In the genomic region with DNA sequence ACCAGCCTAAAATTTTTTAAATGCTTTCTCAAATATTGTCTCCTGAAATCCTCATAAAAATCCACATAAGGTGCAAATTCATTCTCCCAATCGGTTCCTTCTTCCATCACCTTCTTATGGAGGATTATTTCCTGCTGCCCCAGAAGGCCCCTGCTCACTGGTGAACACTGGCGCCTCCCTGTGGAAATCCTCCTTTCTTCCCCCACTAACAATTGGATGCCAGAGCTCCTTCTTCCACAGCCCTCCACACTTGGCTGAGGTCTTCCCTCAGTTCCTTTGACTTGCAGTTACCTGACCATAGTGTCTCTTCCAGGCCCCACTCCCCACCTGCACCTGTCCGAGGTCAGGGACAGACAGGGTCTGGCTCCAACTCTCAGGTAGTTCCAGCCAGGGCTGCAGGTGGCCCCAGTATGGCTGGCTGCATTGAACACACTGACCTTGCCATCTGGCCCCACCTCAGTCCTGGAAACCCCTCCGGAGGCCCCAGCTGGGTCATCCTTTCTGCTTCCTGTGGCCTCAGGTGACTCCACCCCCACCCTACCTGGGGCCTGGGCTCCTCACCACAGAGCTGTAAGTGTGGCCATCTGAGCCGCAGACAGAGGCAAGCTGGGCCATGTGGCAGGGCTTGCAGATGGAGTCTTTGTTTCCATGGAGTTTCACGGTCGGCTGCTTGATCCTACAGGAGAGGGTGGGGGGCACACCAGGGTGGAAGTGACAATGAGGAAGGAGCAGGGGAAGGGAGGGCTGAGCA, we compare ENCODE assay signal across 9 cellular contexts. TPM values are rescaled to one million over a fixed set of nuclear protein-coding genes. Genes with fewer than 3 reads are reported as not detected.
DNase-seq lines count a peak whose midpoint lies in the region; ATAC-seq, FAIRE-seq and TF ChIP-seq lines count a peak whose summit lies in the region.
"Had no signal": no experiment of that assay in that cellular context is flagged by ENCODE, and none has a peak within 500 bp of the region (broad histone marks: within the 10 kb centered on the region; RNA-seq: fewer than 3 reads in every experiment).

No MANE protein-coding gene starts in this region.

- H3K4me2 ChIP-seq in K562 (ENCODE audit: insufficient read depth, low read length) = no peak overlapping the region

- WGBS in K562 (ENCODE audit: insufficient coverage, low coverage, missing lambda C conversion rate) = 18% methylated on average over 7 of the region's 7 CpGs
- 81 to 85% (median 85%) methylated on average over 7 of the region's 7 CpGs for WGBS in small intestine, 3 donors

- H3K9ac ChIP-seq in K562 (ENCODE audit: insufficient read depth in 1 of 2, low read depth in 2 of 2, low read length in 2 of 2) = no peak overlapping the region

- in situ Hi-C loops in K562 (cut with MboI) = loop anchor here (10.0 kb wide), 1 partner anchor 265 kb away; no protein-coding TSS in a partner anchor

- H3K27ac Mint-ChIP-seq in activated CD4-positive, alpha-beta memory T cell treated with anti-CD3 and anti-CD28 coated beads for 36 hours = peak overlapping the region; percentile 66
- no peak overlapping the region for H3K27ac Mint-ChIP-seq in activated CD4-positive, alpha-beta memory T cell treated with anti-CD3 and anti-CD28 coated beads, Interleukin-2, amount 10 ng/mL, durations not matched to agents 7 days and 5 days
- no peak overlapping the region for H3K27ac Mint-ChIP-seq in osteocyte (ENCODE audit: unreplicated experiment)

- H2AFZ ChIP-seq in K562 (ENCODE audit: low read depth, low read length) = no peak overlapping the region

- H3K27ac ChIP-seq in K562 (ENCODE audit: extremely low read depth, low read depth, low read length) = no peak overlapping the region
- H3K27ac ChIP-seq in small intestine (ENCODE audit: low read depth in 1 of 2, low read length in 1 of 2) = no peak overlapping the region

- DNase-seq in activated CD4-positive, alpha-beta memory T cell treated with anti-CD3 and anti-CD28 coated beads for 36 hours = no peak
- no peak for DNase-seq in activated CD4-positive, alpha-beta memory T cell treated with anti-CD3 and anti-CD28 coated beads, Interleukin-2, amount 10 ng/mL, durations not matched to agents 7 days and 5 days
- DNase-seq in Kasumi-1 (lab: John Stamatoyannopoulos, UW) (peak; percentile 15 to 26), K562 (ENCODE audit: extremely low read depth in 1 of 4, low spot score in 3 of 4) (peak in 2 of 4 experiments; percentile 49 to 55), osteocyte (ENCODE audit: extremely low spot score, unreplicated experiment) (no peak), GM19238 (ENCODE audit: insufficient read length, low spot score) (no peak), AG08396 (ENCODE audit: low spot score) (no peak), small intestine (no peak)

- H3K36me3 Mint-ChIP-seq in activated CD4-positive, alpha-beta memory T cell treated with anti-CD3 and anti-CD28 coated beads for 36 hours = peaks cover 60% of the 10 kb centered on the region
- H3K36me3 Mint-ChIP-seq in activated CD4-positive, alpha-beta memory T cell treated with anti-CD3 and anti-CD28 coated beads, Interleukin-2, amount 10 ng/mL, durations not matched to agents 7 days and 5 days (ENCODE audit: low read depth) = peaks cover 89% of the 10 kb centered on the region
- peaks cover 4% of the 10 kb centered on the region for H3K36me3 Mint-ChIP-seq in osteocyte (ENCODE audit: unreplicated experiment)

- no peaks in the 10 kb centered on the region for H3K79me2 ChIP-seq in K562 (ENCODE audit: control insufficient read depth, insufficient read depth, low read length)

- peak; percentile 70 for ATAC-seq in K562
- ATAC-seq: esophagus mucosa had no signal

- intact Hi-C loops in activated CD4-positive, alpha-beta memory T cell treated with anti-CD3 and anti-CD28 coated beads for 36 hours (cut with micrococcal nuclease) = no loop called here
- intact Hi-C loops in K562 (cut with micrococcal nuclease) = no loop called here

- H3K27me3 Mint-ChIP-seq in activated CD4-positive, alpha-beta memory T cell treated with anti-CD3 and anti-CD28 coated beads for 36 hours = no peaks in the 10 kb centered on the region
- no peaks in the 10 kb centered on the region for H3K27me3 Mint-ChIP-seq in activated CD4-positive, alpha-beta memory T cell treated with anti-CD3 and anti-CD28 coated beads, Interleukin-2, amount 10 ng/mL, durations not matched to agents 7 days and 5 days
- H3K27me3 Mint-ChIP-seq in osteocyte (ENCODE audit: unreplicated experiment) = no peaks in the 10 kb centered on the region

- peaks cover 10 to 38% of the 10 kb centered on the region in 2 experiments for H3K27me3 ChIP-seq in K562 (ENCODE audit: control insufficient read depth in 2 of 2, insufficient read depth in 2 of 2, low read length in 2 of 2)
- H3K27me3 ChIP-seq in small intestine (ENCODE audit: control insufficient read depth in 2 of 2, insufficient read depth in 2 of 2, low read length in 2 of 2) = no peaks in the 10 kb centered on the region

- H4K20me1 ChIP-seq in K562 (replicated peaks; ENCODE audit: control insufficient read depth, insufficient read depth, low read length) = no peaks in the 10 kb centered on the region

- CTCF ChIA-PET in activated CD4-positive, alpha-beta memory T cell treated with anti-CD3 and anti-CD28 coated beads for 36 hours (lab: Charles Lee) = interaction anchor here (0.9 to 1.3 kb wide), 3 partner anchors 9 to 272 kb away, joined by 3 to 5 read pairs (median 4); no protein-coding TSS in a partner anchor
- CTCF ChIA-PET in activated CD4-positive, alpha-beta memory T cell treated with anti-CD3 and anti-CD28 coated beads, Interleukin-2, amount 10 ng/mL, durations not matched to agents 7 days and 5 days (lab: Charles Lee) = interaction anchor here (0.9 to 1.7 kb wide), 2 partner anchors 21 to 267 kb away, joined by 4 to 6 read pairs; no protein-coding TSS in a partner anchor
- CTCF ChIA-PET in K562 (lab: Yijun Ruan, JAX; ENCODE audit: low intra/inter-chr PET ratio) = interaction anchor here (0.7 to 1.3 kb wide), 2 partner anchors 22 to 173 kb away, joined by 3 to 4 read pairs; no protein-coding TSS in a partner anchor

- peaks cover 26% of the 10 kb centered on the region for H3K4me1 Mint-ChIP-seq in activated CD4-positive, alpha-beta memory T cell treated with anti-CD3 and anti-CD28 coated beads for 36 hours (ENCODE audit: low read depth)
- peaks cover 8% of the 10 kb centered on the region for H3K4me1 Mint-ChIP-seq in activated CD4-positive, alpha-beta memory T cell treated with anti-CD3 and anti-CD28 coated beads, Interleukin-2, amount 10 ng/mL, durations not matched to agents 7 days and 5 days
- H3K4me1 Mint-ChIP-seq in osteocyte (ENCODE audit: unreplicated experiment) = peaks cover 18% of the 10 kb centered on the region

- H3K9me3 Mint-ChIP-seq in activated CD4-positive, alpha-beta memory T cell treated with anti-CD3 and anti-CD28 coated beads for 36 hours = no peaks in the 10 kb centered on the region
- H3K9me3 Mint-ChIP-seq in activated CD4-positive, alpha-beta memory T cell treated with anti-CD3 and anti-CD28 coated beads, Interleukin-2, amount 10 ng/mL, durations not matched to agents 7 days and 5 days = no peaks in the 10 kb centered on the region
- H3K9me3 Mint-ChIP-seq in osteocyte (ENCODE audit: unreplicated experiment) = peaks cover 5% of the 10 kb centered on the region

- H3K36me3 ChIP-seq in K562 (ENCODE audit: control insufficient read depth, insufficient read depth, low read length) (no peaks in the 10 kb centered on the region), small intestine (ENCODE audit: control insufficient read depth in 2 of 2, insufficient read depth in 2 of 2, low read length in 2 of 2) (no peaks in the 10 kb centered on the region)

- no peak for TF ChIP-seq POLR2A in K562 (conservative IDR thresholded peaks at IDR 0.05)

- FAIRE-seq in K562 (lab: Jason Lieb, UNC) (peak; percentile 77), small intestine (lab: Jason Lieb, UNC) (no peak)

- no TSS peak for BruUV-seq in K562 (replicated peaks; lab: Mats Ljungman, UMichigan)

- POLR2A ChIA-PET in activated CD4-positive, alpha-beta memory T cell treated with anti-CD3 and anti-CD28 coated beads for 36 hours (lab: Charles Lee) = no interaction called here
- POLR2A ChIA-PET in activated CD4-positive, alpha-beta memory T cell treated with anti-CD3 and anti-CD28 coated beads, Interleukin-2, amount 10 ng/mL, durations not matched to agents 7 days and 5 days (lab: Charles Lee) = interaction anchor here (0.9 to 1.5 kb wide), 3 partner anchors 10 to 21 kb away, joined by 3 to 4 read pairs (median 3); no protein-coding TSS in a partner anchor
- POLR2A ChIA-PET in K562 (lab: Yijun Ruan, JAX) = interaction anchor here (0.6 to 0.9 kb wide), 3 partner anchors 21 to 264 kb away, joined by 3 read pairs; no protein-coding TSS in a partner anchor

- H3K4me3 ChIP-seq in K562 = no peak overlapping the region
- H3K4me3 ChIP-seq in small intestine (ENCODE audit: low read depth in 1 of 2, low read length in 2 of 2) = no peak overlapping the region

- TF ChIP-seq CTCF in K562 (IDR thresholded peaks at IDR 0.05 in 2 of 3, conservative IDR thresholded peaks at IDR 0.05 in 1 of 3; ENCODE audit: insufficient read depth in 2 of 3, low read depth in 1 of 3, low read length in 3 of 3) (peak; percentile 64 to 68 (median 67)), osteocyte (IDR thresholded peaks at IDR 0.05) (peak; percentile 40)

- no peak for TF ChIP-seq EP300 in K562 (IDR thresholded peaks at IDR 0.05; ENCODE audit: low read length)

- H3K9me3 ChIP-seq in K562 (replicated peaks; ENCODE audit: control insufficient read depth, insufficient read depth, low read depth, low read length) (no peaks in the 10 kb centered on the region), small intestine (ENCODE audit: control insufficient read depth, low read depth) (no peaks in the 10 kb centered on the region)

- TF ChIP-seq RAD21 in K562 (CRISPR knock-in tag; conservative IDR thresholded peaks at IDR 0.05 in 1 of 2, IDR thresholded peaks at IDR 0.05 in 1 of 2) = peak in 1 of 2 experiments; percentile 61; a peak in 2 of 4 replicates

- H3K4me1 ChIP-seq in K562 (replicated peaks in 1 of 2; ENCODE audit: control insufficient read depth in 2 of 2, insufficient read depth in 2 of 2, low read length in 2 of 2) (peaks cover 0 to 15% of the 10 kb centered on the region in 2 experiments; a peak in 2 of 5 replicates), small intestine (ENCODE audit: control insufficient read depth in 2 of 2, insufficient read depth in 1 of 2, low read depth in 1 of 2, low read length in 1 of 2) (no peaks in the 10 kb centered on the region)

- H3K4me3 Mint-ChIP-seq in activated CD4-positive, alpha-beta memory T cell treated with anti-CD3 and anti-CD28 coated beads for 36 hours = no peak overlapping the region
- H3K4me3 Mint-ChIP-seq in activated CD4-positive, alpha-beta memory T cell treated with anti-CD3 and anti-CD28 coated beads, Interleukin-2, amount 10 ng/mL, durations not matched to agents 7 days and 5 days = no peak overlapping the region
- H3K4me3 Mint-ChIP-seq in osteocyte (ENCODE audit: unreplicated experiment) = no peak overlapping the region

- peaks cover 5% of the 10 kb centered on the region for H3K9me1 ChIP-seq in K562 (ENCODE audit: control insufficient read depth, insufficient read depth, low read length)

RNA-seq across cellular contexts. Expression of a gene that starts 18.4 kb away (rescaled TPM):
- total RNA-seq in activated CD4-positive, alpha-beta memory T cell treated with anti-CD3 and anti-CD28 coated beads for 36 hours = 100 to 1,000 TPM; 216 to 218 TPM
- 100 to 1,000 TPM; 418 to 420 TPM for total RNA-seq in activated CD4-positive, alpha-beta memory T cell treated with anti-CD3 and anti-CD28 coated beads, Interleukin-2, amount 10 ng/mL, durations not matched to agents 7 days and 5 days
- total RNA-seq in K562 (2011; cell fraction: chromatin; rRNA removed; ENCODE audit: low replicate concordance) = 0.46 and 1.2 TPM in 2 replicates
- total RNA-seq in K562 (2011; cell fraction: nucleolus; rRNA removed) = 0.67 and 0.79 TPM in 2 replicates
- total RNA-seq in K562 (2011; cell fraction: nucleoplasm; rRNA removed) = 0.59 and 1.1 TPM in 2 replicates
- total RNA-seq in K562 (2014; rRNA removed) = 0.04 and 0.82 TPM in 2 replicates
- 0.11 and 0.38 TPM in 2 replicates for total RNA-seq in K562 (2014; rRNA removed; fragmentation: Illumina TruSeq; extraction: Trizol)
- 0.11 and 0.19 TPM in 2 replicates for total RNA-seq in K562 (2015; rRNA removed; fragmentation: Illumina TruSeq; extraction: Trizol)
- total RNA-seq in K562 (2021) = 0.63 and 0.86 TPM in 2 replicates
- polyA plus RNA-seq in K562 (2011; rRNA removed) = 0.04 and 0.09 TPM in 2 replicates
- 0.04 and 0.31 TPM in 2 replicates for polyA plus RNA-seq in K562 (2011; cell fraction: cytosol; rRNA removed)
- 0.30 and 0.63 TPM in 2 replicates for polyA plus RNA-seq in K562 (2011; cell fraction: nucleus; rRNA removed)
- polyA plus RNA-seq in K562 (2012) = 0.17 and 0.46 TPM in 2 replicates
- 0.08 and 0.09 TPM in 2 replicates for polyA plus RNA-seq in K562 (2014; fragmentation: Illumina TruSeq; extraction: Trizol)
- polyA plus RNA-seq in K562 (2014; fragmentation: Nextera tagmentation; extraction: Ambion mirVana) = not detected
- 0.12 and 0.52 TPM in 2 replicates for polyA plus RNA-seq in K562 (2014; rRNA removed)
- 0.04 and 0.18 TPM in 2 replicates for polyA minus RNA-seq in K562 (2011; rRNA and poly(A)+ RNA removed)
- polyA minus RNA-seq in K562 (2011; cell fraction: cytosol; rRNA and poly(A)+ RNA removed) = not detected in 2 replicates
- 0.27 and 0.44 TPM in 2 replicates for polyA minus RNA-seq in K562 (2011; cell fraction: nucleus; rRNA and poly(A)+ RNA removed)
- 0.54 and 0.73 TPM in 2 replicates for total RNA-seq in osteocyte
- 10 to 100 TPM in 1 of 3 donors, 1 to 10 TPM in 2; 1.6 to 24.2 (median 2.2) TPM for polyA plus RNA-seq in small intestine

Comparison
In these comparisons a context has a peak if more than half of its experiments do, and no peak if none do; other contexts are left out.
1. DNase-seq: peak in Kasumi-1 (2 of 2); none in activated CD4-positive, alpha-beta memory T cell treated with anti-CD3 and anti-CD28 coated beads for 36 hours (single experiment), activated CD4-positive, alpha-beta memory T cell treated with anti-CD3 and anti-CD28 coated beads, Interleukin-2, amount 10 ng/mL, durations not matched to agents 7 days and 5 days (single experiment), osteocyte (single experiment), GM19238 (single experiment), AG08396 (single experiment) and small intestine (single experiment).
2. RNA of a gene that starts 18.4 kb away (total RNA-seq): 418 to 420 TPM in activated CD4-positive, alpha-beta memory T cell treated with anti-CD3 and anti-CD28 coated beads, Interleukin-2, amount 10 ng/mL, durations not matched to agents 7 days and 5 days and 216 to 218 TPM in activated CD4-positive, alpha-beta memory T cell treated with anti-CD3 and anti-CD28 coated beads for 36 hours; 0.04 to 1.2 TPM in K562 and 0.54 to 0.73 TPM in osteocyte; every median in the first group is over 10 times any median in the second.